Comparison of ENCODE assay signal across 21 cellular contexts in genomic region chr1:204188959-204189639, GRCh38. TPM values are rescaled to one million over a fixed set of nuclear protein-coding genes. Genes with fewer than 3 reads are reported as not detected.
DNase-seq lines count a peak whose midpoint lies in the region; ATAC-seq, FAIRE-seq and TF ChIP-seq lines count a peak whose summit lies in the region.
"Had no signal": no experiment of that assay in that cellular context is flagged by ENCODE, and none has a peak within 500 bp of the region (broad histone marks: within the 10 kb centered on the region; RNA-seq: fewer than 3 reads in every experiment).

No MANE protein-coding gene starts in this region.

- RAD21 ChIA-PET in GM12878 (lab: Charles Lee; ENCODE audit: unreplicated experiment), result interaction anchor here (1.0 to 1.2 kb wide), 2 partner anchors 26 to 210 kb away, joined by 3 to 4 read pairs; no protein-coding TSS in a partner anchor

- H3K9me3 Mint-ChIP-seq in activated T-helper 2 cell treated with anti-CD3 and anti-CD28 coated beads, Interferon-gamma antibody, Interleukin-2, Interleukin-4, amounts not matched to agents 10 μg/mL and 5 μg/mL and 100 μg/mL, durations not matched to agents 14 hours and 24 hours and 36 hours, result no peaks in the 10 kb centered on the region

- TF ChIP-seq CTCF in GM12878 (IDR thresholded peaks at IDR 0.05 in 2 of 3, conservative IDR thresholded peaks at IDR 0.05 in 1 of 3; ENCODE audit: control insufficient read depth in 2 of 3, extremely low read depth in 1 of 3, insufficient read depth in 1 of 3, low read depth in 3 of 3, low read length in 3 of 3), result no peak

- 18% methylated on average over 11 of the region's 11 CpGs for WGBS in GM12878 (ENCODE audit: insufficient coverage, insufficient replicate concordance, low lambda C conversion rate, missing lambda C conversion rate)

- no TSS peak for BruUV-seq in GM12878 (replicated peaks; lab: Mats Ljungman, UMichigan)

- no peak overlapping the region for H3K27ac Mint-ChIP-seq in activated T-helper 2 cell treated with anti-CD3 and anti-CD28 coated beads, Interferon-gamma antibody, Interleukin-2, Interleukin-4, amounts not matched to agents 10 μg/mL and 5 μg/mL and 100 μg/mL, durations not matched to agents 14 hours and 24 hours and 36 hours

- no peak overlapping the region for H3K9ac ChIP-seq in GM12878 (ENCODE audit: control insufficient read depth, insufficient read depth, low read length)

- peaks cover 3 to 16% of the 10 kb centered on the region in 2 experiments; a peak in 2 of 4 replicates for H3K27me3 ChIP-seq in GM12878 (replicated peaks in 1 of 2; ENCODE audit: control insufficient read depth in 2 of 2, insufficient read depth in 2 of 2, low read length in 1 of 2)

- FAIRE-seq in GM12891 (lab: Jason Lieb, UNC) (peak; percentile 38), GM12878 (lab: Jason Lieb, UNC) (no peak)
- FAIRE-seq: astrocyte, HTR-8/SVneo had no signal

- SMC1A ChIA-PET in GM12878 (lab: Charles Lee; ENCODE audit: uncharacterized antibody, unreplicated experiment), result interaction anchor here (0.8 to 1.3 kb wide), 5 partner anchors 18 to 106 kb away, joined by 3 to 5 read pairs (median 3); no protein-coding TSS in a partner anchor

- POLR2A ChIA-PET in GM12878 (lab: Charles Lee), result no interaction called here

- H3K9me3 ChIP-seq in GM12878 (replicated peaks; ENCODE audit: control insufficient read depth, insufficient read depth, low read length), result no peaks in the 10 kb centered on the region
- H3K9me3 ChIP-seq: left ventricle myocardium inferior, upper lobe of right lung had no signal

- peak; percentile 87 for ATAC-seq in GM12878
- ATAC-seq in GM21737 (IDR thresholded peaks at IDR 0.05; ENCODE audit: unreplicated experiment), result no peak
- ATAC-seq: foreskin keratinocyte, upper lobe of right lung had no signal

- intact Hi-C loops in GM12878 (cut with micrococcal nuclease; ENCODE audit: unreplicated experiment), result no loop called here
- intact Hi-C loops in activated T-helper 2 cell treated with anti-CD3 and anti-CD28 coated beads, Interferon-gamma antibody, Interleukin-2, Interleukin-4, amounts not matched to agents 10 μg/mL and 5 μg/mL and 100 μg/mL, durations not matched to agents 14 hours and 24 hours and 36 hours (cut with micrococcal nuclease), result no loop called here

- no peaks in the 10 kb centered on the region for H4K20me1 ChIP-seq in GM12878 (ENCODE audit: control insufficient read depth, insufficient read depth)

- in situ Hi-C loops in GM12878 (cut with MboI), result no loop called here

- TF ChIP-seq RAD21 in GM12878 (IDR thresholded peaks at IDR 0.05; ENCODE audit: insufficient read depth, low read depth, low read length), result no peak

- no peak overlapping the region for H3K4me3 Mint-ChIP-seq in activated T-helper 2 cell treated with anti-CD3 and anti-CD28 coated beads, Interferon-gamma antibody, Interleukin-2, Interleukin-4, amounts not matched to agents 10 μg/mL and 5 μg/mL and 100 μg/mL, durations not matched to agents 14 hours and 24 hours and 36 hours (ENCODE audit: low read depth)

- DNase-seq in DMS53 (lab: John Stamatoyannopoulos, UW), result peak; percentile 22
- DNase-seq in DMS53 treated with DMSO at 0.1 percent for 48 hours (lab: John Stamatoyannopoulos, UW; ENCODE audit: unreplicated experiment), result no peak
- no peak for DNase-seq in GM12891 (ENCODE audit: insufficient read length, low spot score)
- peak; percentile 23 for DNase-seq in GM12878 (ENCODE audit: low read depth, low spot score)
- DNase-seq in nucleus accumbens (lab: John Stamatoyannopoulos, UW), result peak in 31 of 56 donors; percentile 5 to 77 (median 36)
- no peak for DNase-seq in activated T-helper 2 cell treated with anti-CD3 and anti-CD28 coated beads, Interferon-gamma antibody, Interleukin-2, Interleukin-4, amounts not matched to agents 10 μg/mL and 5 μg/mL and 100 μg/mL, durations not matched to agents 14 hours and 24 hours and 36 hours (ENCODE audit: low spot score)
- DNase-seq in NCI-H446 (lab: John Stamatoyannopoulos, UW), result no peak
- DNase-seq: activated gamma-delta T cell, foreskin keratinocyte, left ventricle myocardium inferior, NCI-H1417 treated with DMSO at 0.1 percent for 48 hours, NCI-H226, SW 1271, upper lobe of right lung had no signal

- CTCF ChIA-PET in GM12878 (lab: Yijun Ruan, JAX), result interaction anchor here (0.7 to 4.3 kb wide), 7 partner anchors 8 to 210 kb away, joined by 3 to 25 read pairs (median 3); no protein-coding TSS in a partner anchor

- H3K4me2 ChIP-seq in GM12878 (ENCODE audit: control insufficient read depth, insufficient read depth), result no peak overlapping the region

- no peak overlapping the region for H3K4me3 ChIP-seq in GM12878
- H3K4me3 ChIP-seq: left ventricle myocardium inferior, upper lobe of right lung had no signal

- no peak overlapping the region for H3K27ac ChIP-seq in GM12878 (ENCODE audit: control insufficient read depth, insufficient read depth)
- H3K27ac ChIP-seq: 22Rv1, foreskin keratinocyte, left ventricle myocardium inferior, RWPE1, upper lobe of right lung, VCaP had no signal

- peaks cover 11% of the 10 kb centered on the region for H3K4me1 Mint-ChIP-seq in activated T-helper 2 cell treated with anti-CD3 and anti-CD28 coated beads, Interferon-gamma antibody, Interleukin-2, Interleukin-4, amounts not matched to agents 10 μg/mL and 5 μg/mL and 100 μg/mL, durations not matched to agents 14 hours and 24 hours and 36 hours (ENCODE audit: low read depth)

- no peaks in the 10 kb centered on the region for H3K79me2 ChIP-seq in GM12878 (ENCODE audit: control insufficient read depth, insufficient read depth, low read length)

- TF ChIP-seq EP300 in GM12878 (IDR thresholded peaks at IDR 0.05; ENCODE audit: borderline replicate concordance in 1 of 2, control insufficient read depth in 1 of 2, low read depth in 2 of 2, low read length in 2 of 2), result no peak

- H3K4me1 ChIP-seq in GM12878 (ENCODE audit: control insufficient read depth, insufficient read depth, low read length), result no peaks in the 10 kb centered on the region
- H3K4me1 ChIP-seq: foreskin keratinocyte, upper lobe of right lung had no signal

- no peaks in the 10 kb centered on the region for H3K36me3 ChIP-seq in GM12878 (ENCODE audit: control insufficient read depth in 2 of 2, insufficient read depth in 2 of 2, low read length in 1 of 2)
- H3K36me3 ChIP-seq: left ventricle myocardium inferior, upper lobe of right lung had no signal

- no peak overlapping the region for H2AFZ ChIP-seq in GM12878 (ENCODE audit: control insufficient read depth, low read depth, low read length)

- H3K36me3 Mint-ChIP-seq in activated T-helper 2 cell treated with anti-CD3 and anti-CD28 coated beads, Interferon-gamma antibody, Interleukin-2, Interleukin-4, amounts not matched to agents 10 μg/mL and 5 μg/mL and 100 μg/mL, durations not matched to agents 14 hours and 24 hours and 36 hours (ENCODE audit: low read depth), result no peaks in the 10 kb centered on the region

- peaks cover 45% of the 10 kb centered on the region for H3K27me3 Mint-ChIP-seq in activated T-helper 2 cell treated with anti-CD3 and anti-CD28 coated beads, Interferon-gamma antibody, Interleukin-2, Interleukin-4, amounts not matched to agents 10 μg/mL and 5 μg/mL and 100 μg/mL, durations not matched to agents 14 hours and 24 hours and 36 hours (ENCODE audit: low read depth)

- TF ChIP-seq POLR2A in GM12891 (IDR thresholded peaks at IDR 0.05; ENCODE audit: low read depth, low read length) (no peak), GM12878 (IDR thresholded peaks at IDR 0.05; ENCODE audit: low read depth, low read length) (no peak)

RNA-seq across cellular contexts. Expression of gene KISS1, which starts 7.2 kb away (rescaled TPM):
- not detected for polyA plus RNA-seq in GM12891 (2012; ENCODE audit: low read depth, missing spikeins)
- total RNA-seq in GM12878 (2013; cell fraction: nucleolus; rRNA removed), result not detected in 2 replicates
- total RNA-seq in GM12878 (2014; rRNA removed), result not detected in 2 replicates
- not detected in 2 replicates for total RNA-seq in GM12878 (2014; rRNA removed; fragmentation: Illumina TruSeq; extraction: Trizol)
- not detected in 2 replicates for total RNA-seq in GM12878 (2021)
- polyA plus RNA-seq in GM12878 (2011; ENCODE audit: low read depth), result not detected
- polyA plus RNA-seq in GM12878 (2011; rRNA removed), result not detected in 2 replicates
- not detected in 2 replicates for polyA plus RNA-seq in GM12878 (2011; cell fraction: cytosol; rRNA removed)
- not detected in 2 replicates for polyA plus RNA-seq in GM12878 (2011; cell fraction: nucleus; rRNA removed)
- polyA plus RNA-seq in GM12878 (2012), result not detected in 2 replicates
- polyA plus RNA-seq in GM12878 (2014; fragmentation: Illumina TruSeq; extraction: Trizol), result not detected in 2 replicates
- polyA plus RNA-seq in GM12878 (2014; fragmentation: Nextera tagmentation; extraction: Ambion mirVana), result not detected
- polyA plus RNA-seq in GM12878 (2014; rRNA removed), result not detected in 2 replicates
- polyA plus RNA-seq in GM12878 (2016; fragmentation: Nextera tagmentation; extraction: Ambion mirVana), result not detected
- polyA minus RNA-seq in GM12878 (2011; rRNA and poly(A)+ RNA removed), result not detected in 2 replicates
- polyA minus RNA-seq in GM12878 (2011; cell fraction: cytosol; rRNA and poly(A)+ RNA removed), result not detected in 2 replicates
- polyA minus RNA-seq in GM12878 (2011; cell fraction: nucleus; rRNA and poly(A)+ RNA removed), result not detected in 2 replicates
- total RNA-seq in activated T-helper 2 cell treated with anti-CD3 and anti-CD28 coated beads, Interferon-gamma antibody, Interleukin-2, Interleukin-4, amounts not matched to agents 10 μg/mL and 5 μg/mL and 100 μg/mL, durations not matched to agents 14 hours and 24 hours and 36 hours, result not detected in 2 replicates
- total RNA-seq: foreskin keratinocyte, left ventricle myocardium inferior, posterior vena cava had no signal
- polyA plus RNA-seq: foreskin keratinocyte had no signal

RNA-seq across cellular contexts. Expression of gene REN, which starts 23.0 kb away (rescaled TPM):
- not detected for polyA plus RNA-seq in GM12891 (2012; ENCODE audit: low read depth, missing spikeins)
- not detected in 2 replicates for total RNA-seq in GM12878 (2013; cell fraction: nucleolus; rRNA removed)
- not detected in 2 replicates for total RNA-seq in GM12878 (2014; rRNA removed)
- not detected in 2 replicates for total RNA-seq in GM12878 (2014; rRNA removed; fragmentation: Illumina TruSeq; extraction: Trizol)
- not detected in 2 replicates for total RNA-seq in GM12878 (2021)
- polyA plus RNA-seq in GM12878 (2011; ENCODE audit: low read depth), result not detected
- not detected in 2 replicates for polyA plus RNA-seq in GM12878 (2011; rRNA removed)
- polyA plus RNA-seq in GM12878 (2011; cell fraction: cytosol; rRNA removed), result not detected in 2 replicates
- polyA plus RNA-seq in GM12878 (2011; cell fraction: nucleus; rRNA removed), result not detected in 2 replicates
- not detected in 2 replicates for polyA plus RNA-seq in GM12878 (2012)
- polyA plus RNA-seq in GM12878 (2014; fragmentation: Illumina TruSeq; extraction: Trizol), result not detected in 2 replicates
- not detected for polyA plus RNA-seq in GM12878 (2014; fragmentation: Nextera tagmentation; extraction: Ambion mirVana)
- polyA plus RNA-seq in GM12878 (2014; rRNA removed), result not detected in 2 replicates
- not detected for polyA plus RNA-seq in GM12878 (2016; fragmentation: Nextera tagmentation; extraction: Ambion mirVana)
- not detected in 2 replicates for polyA minus RNA-seq in GM12878 (2011; rRNA and poly(A)+ RNA removed)
- polyA minus RNA-seq in GM12878 (2011; cell fraction: cytosol; rRNA and poly(A)+ RNA removed), result not detected in 2 replicates
- not detected in 2 replicates for polyA minus RNA-seq in GM12878 (2011; cell fraction: nucleus; rRNA and poly(A)+ RNA removed)
- total RNA-seq in activated T-helper 2 cell treated with anti-CD3 and anti-CD28 coated beads, Interferon-gamma antibody, Interleukin-2, Interleukin-4, amounts not matched to agents 10 μg/mL and 5 μg/mL and 100 μg/mL, durations not matched to agents 14 hours and 24 hours and 36 hours, result not detected in 2 replicates
- total RNA-seq: astrocyte, foreskin keratinocyte, left ventricle myocardium inferior, posterior vena cava had no signal

RNA-seq across cellular contexts. Expression of gene GOLT1A, which starts 24.7 kb away (rescaled TPM):
- polyA plus RNA-seq in GM12891 (2012; ENCODE audit: low read depth, missing spikeins), result not detected
- not detected in 2 replicates for total RNA-seq in GM12878 (2013; cell fraction: nucleolus; rRNA removed)
- not detected in 2 replicates for total RNA-seq in GM12878 (2014; rRNA removed)
- total RNA-seq in GM12878 (2014; rRNA removed; fragmentation: Illumina TruSeq; extraction: Trizol), result not detected in 2 replicates
- total RNA-seq in GM12878 (2021), result not detected in 2 replicates
- not detected for polyA plus RNA-seq in GM12878 (2011; ENCODE audit: low read depth)
- polyA plus RNA-seq in GM12878 (2011; rRNA removed), result 0.46 and 0.68 TPM in 2 replicates
- 0.67 and 1.4 TPM in 2 replicates for polyA plus RNA-seq in GM12878 (2011; cell fraction: cytosol; rRNA removed)
- polyA plus RNA-seq in GM12878 (2011; cell fraction: nucleus; rRNA removed), result 0.16 and 1.2 TPM in 2 replicates
- 0.19 TPM in 1 of 2 replicates, not detected in the other for polyA plus RNA-seq in GM12878 (2012)
- 0.65 TPM in 1 of 2 replicates, not detected in the other for polyA plus RNA-seq in GM12878 (2014; fragmentation: Illumina TruSeq; extraction: Trizol)
- under 1 TPM in 1 of 2 experiments, not detected in 1; 0.09 TPM for polyA plus RNA-seq in GM12878 (2014; fragmentation: Nextera tagmentation; extraction: Ambion mirVana)
- polyA plus RNA-seq in GM12878 (2014; rRNA removed), result not detected in 2 replicates
- not detected for polyA plus RNA-seq in GM12878 (2016; fragmentation: Nextera tagmentation; extraction: Ambion mirVana)
- 0.29 and 0.77 TPM in 2 replicates for polyA minus RNA-seq in GM12878 (2011; rRNA and poly(A)+ RNA removed)
- polyA minus RNA-seq in GM12878 (2011; cell fraction: cytosol; rRNA and poly(A)+ RNA removed), result not detected in 2 replicates
- not detected in 2 replicates for polyA minus RNA-seq in GM12878 (2011; cell fraction: nucleus; rRNA and poly(A)+ RNA removed)
- total RNA-seq in activated T-helper 2 cell treated with anti-CD3 and anti-CD28 coated beads, Interferon-gamma antibody, Interleukin-2, Interleukin-4, amounts not matched to agents 10 μg/mL and 5 μg/mL and 100 μg/mL, durations not matched to agents 14 hours and 24 hours and 36 hours, result 0.21 TPM in 1 of 2 replicates, not detected in the other
- total RNA-seq: left ventricle myocardium inferior, posterior vena cava had no signal

RNA-seq across cellular contexts. Expression of gene ETNK2, which starts 37.3 kb away (rescaled TPM):
- polyA plus RNA-seq in GM12891 (2012; ENCODE audit: low read depth, missing spikeins), result not detected
- total RNA-seq in GM12878 (2013; cell fraction: nucleolus; rRNA removed), result not detected in 2 replicates
- total RNA-seq in GM12878 (2014; rRNA removed) (not detected in 2 replicates), GM12878 (2014; rRNA removed; fragmentation: Illumina TruSeq; extraction: Trizol) (not detected in 2 replicates), GM12878 (2021) (not detected in 2 replicates)
- polyA plus RNA-seq in GM12878 (2011; ENCODE audit: low read depth), result not detected
- polyA plus RNA-seq in GM12878 (2011; rRNA removed) (0.14 TPM in 1 of 2 replicates, not detected in the other), GM12878 (2014; fragmentation: Illumina TruSeq; extraction: Trizol) (not detected in 2 replicates), GM12878 (2014; fragmentation: Nextera tagmentation; extraction: Ambion mirVana) (not detected), GM12878 (2014; rRNA removed) (not detected in 2 replicates), GM12878 (2016; fragmentation: Nextera tagmentation; extraction: Ambion mirVana) (not detected)
- polyA plus RNA-seq in GM12878 (2011; cell fraction: cytosol; rRNA removed), result 0.08 and 0.27 TPM in 2 replicates
- polyA plus RNA-seq in GM12878 (2011; cell fraction: nucleus; rRNA removed), result 0.13 TPM in 1 of 2 replicates, not detected in the other
- polyA plus RNA-seq in GM12878 (2012), result 0.07 TPM in 1 of 2 replicates, not detected in the other
- 0.10 and 0.22 TPM in 2 replicates for polyA minus RNA-seq in GM12878 (2011; rRNA and poly(A)+ RNA removed)
- polyA minus RNA-seq in GM12878 (2011; cell fraction: cytosol; rRNA and poly(A)+ RNA removed), result not detected in 2 replicates
- not detected in 2 replicates for polyA minus RNA-seq in GM12878 (2011; cell fraction: nucleus; rRNA and poly(A)+ RNA removed)
- 0.32 and 0.37 TPM in 2 replicates for total RNA-seq in activated T-helper 2 cell treated with anti-CD3 and anti-CD28 coated beads, Interferon-gamma antibody, Interleukin-2, Interleukin-4, amounts not matched to agents 10 μg/mL and 5 μg/mL and 100 μg/mL, durations not matched to agents 14 hours and 24 hours and 36 hours

Comparison
In these comparisons a context has a peak if more than half of its experiments do, and no peak if none do; other contexts are left out.
1. DNase-seq: peak in DMS53 (single experiment), GM12878 (single experiment) and nucleus accumbens (31 of 56); none in DMS53 treated with DMSO at 0.1 percent for 48 hours (single experiment), GM12891 (single experiment), activated T-helper 2 cell treated with anti-CD3 and anti-CD28 coated beads, Interferon-gamma antibody, Interleukin-2, Interleukin-4, amounts not matched to agents 10 μg/mL and 5 μg/mL and 100 μg/mL, durations not matched to agents 14 hours and 24 hours and 36 hours (single experiment) and NCI-H446 (0 of 2).